In the genomic region with DNA sequence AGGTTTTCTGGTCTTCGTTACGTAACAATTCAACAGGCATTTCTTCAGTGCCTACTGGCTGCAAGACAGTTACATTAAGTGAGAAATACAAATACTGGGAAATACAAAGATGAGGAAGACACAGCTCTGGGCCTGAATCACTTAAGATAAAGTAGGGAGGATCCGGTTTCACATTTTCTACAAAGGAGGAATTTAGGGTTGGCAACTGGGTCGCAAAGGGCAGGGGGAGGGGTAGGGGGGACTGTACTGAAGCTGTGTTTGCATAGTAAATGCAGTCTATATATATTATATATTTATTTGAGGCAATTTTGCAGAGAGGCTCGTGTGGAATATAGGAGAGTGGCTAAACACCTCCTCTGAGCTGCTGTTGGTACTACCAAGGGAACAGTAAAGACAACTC, we compare ENCODE assay signal across 15 cellular contexts.
DNase-seq lines count a peak whose midpoint lies in the region; ATAC-seq and TF ChIP-seq lines count a peak whose summit lies in the region.
"Had no signal": no experiment of that assay in that cellular context is flagged by ENCODE, and none has a peak within 500 bp of the region (broad histone marks: within the 10 kb centered on the region; RNA-seq: fewer than 3 reads in every experiment).

No MANE protein-coding gene starts in this region.

- H3K9me3 ChIP-seq in PC-3 (ENCODE audit: low read length) (no peaks in the 10 kb centered on the region), esophagus squamous epithelium (no peaks in the 10 kb centered on the region)
- H3K9me3 ChIP-seq: transverse colon had no signal

- 0 out of 2 replicates have a peak, but pooled peaks cover 4% of the 10 kb centered on the region for H3K79me2 ChIP-seq in PC-3 (ENCODE audit: low read length)

- 35 to 46% methylated on average over 5 of the region's 5 CpGs for WGBS in esophagus squamous epithelium, 2 donors

- peaks cover 45% of the 10 kb centered on the region for H3K27me3 Mint-ChIP-seq in activated CD4-positive, alpha-beta T cell treated with anti-CD3 and anti-CD28 coated beads, Interleukin-2, amount 10 ng/mL, durations not matched to agents 24 days and 14 days
- H3K27me3 Mint-ChIP-seq: activated naive CD8-positive, alpha-beta T cell had no signal

- no peak overlapping the region for H3K9ac ChIP-seq in PC-3 (ENCODE audit: low read length)

- BruUV-seq in PC-3 (replicated peaks; lab: Mats Ljungman, UMichigan): no TSS peak

- H3F3A ChIP-seq in PC-3 (ENCODE audit: low read length, unreplicated experiment): no peaks in the 10 kb centered on the region

- H3K27ac ChIP-seq in HL-60 (replicated peaks) (peak overlapping the region; percentile 64), PC-3 (ENCODE audit: low read length) (peak overlapping the region; percentile 68), esophagus squamous epithelium (peak overlapping the region; percentile 49 to 84 (median 78)), skin epidermis (peak overlapping the region in 12 of 21 experiments; percentile 14 to 79 (median 48))
- H3K27ac ChIP-seq: transverse colon had no signal

- ATAC-seq in PC-3: peak; percentile 7; the same call in 1 of the 2 replicates
- ATAC-seq: natural killer cell had no signal

- no peaks in the 10 kb centered on the region for H3K9me2 ChIP-seq in PC-3 (replicated peaks; ENCODE audit: low read length)

- no peak overlapping the region for H3K4me3 ChIP-seq in HL-60 (replicated peaks; ENCODE audit: insufficient read depth, low read length)
- H3K4me3 ChIP-seq in PC-3 (ENCODE audit: low read length): peak overlapping the region; percentile 64
- no peak overlapping the region for H3K4me3 ChIP-seq in esophagus squamous epithelium
- no peak overlapping the region for H3K4me3 ChIP-seq in skin epidermis
- H3K4me3 ChIP-seq: transverse colon had no signal

- H3K4me2 ChIP-seq in PC-3 (ENCODE audit: low read length): peak overlapping the region; percentile 88

- no peaks in the 10 kb centered on the region for H3K9me3 Mint-ChIP-seq in activated CD4-positive, alpha-beta T cell treated with anti-CD3 and anti-CD28 coated beads, Interleukin-2, amount 10 ng/mL, durations not matched to agents 24 days and 14 days
- H3K9me3 Mint-ChIP-seq: natural killer cell had no signal

- H3K4me1 ChIP-seq in PC-3 (ENCODE audit: insufficient read depth, low read length) (peaks cover 45% of the 10 kb centered on the region), esophagus squamous epithelium (peaks cover 4 to 74% (median 39%) of the 10 kb centered on the region in 3 donors)

- no peaks in the 10 kb centered on the region for H3K27me3 ChIP-seq in HL-60 (ENCODE audit: insufficient read depth, poor library complexity, severe bottlenecking)
- H3K27me3 ChIP-seq in PC-3 (ENCODE audit: low read length): no peaks in the 10 kb centered on the region
- no peaks in the 10 kb centered on the region for H3K27me3 ChIP-seq in esophagus squamous epithelium
- H3K27me3 ChIP-seq: transverse colon had no signal

- H3K4me3 Mint-ChIP-seq in activated CD4-positive, alpha-beta T cell treated with anti-CD3 and anti-CD28 coated beads, Interleukin-2, amount 10 ng/mL, durations not matched to agents 24 days and 14 days: no peak overlapping the region
- H3K4me3 Mint-ChIP-seq: activated naive CD8-positive, alpha-beta T cell; natural killer cell had no signal

- H3K36me3 Mint-ChIP-seq in activated CD4-positive, alpha-beta T cell treated with anti-CD3 and anti-CD28 coated beads, Interleukin-2, amount 10 ng/mL, durations not matched to agents 24 days and 14 days (ENCODE audit: low read depth): no peaks in the 10 kb centered on the region
- H3K36me3 Mint-ChIP-seq: activated naive CD8-positive, alpha-beta T cell; natural killer cell had no signal

- peaks cover 22% of the 10 kb centered on the region for H3K4me1 Mint-ChIP-seq in activated CD4-positive, alpha-beta T cell treated with anti-CD3 and anti-CD28 coated beads, Interleukin-2, amount 10 ng/mL, durations not matched to agents 24 days and 14 days

- H2AFZ ChIP-seq in PC-3 (ENCODE audit: low read length): peak overlapping the region; percentile 82

- H3K27ac Mint-ChIP-seq in activated CD4-positive, alpha-beta T cell treated with anti-CD3 and anti-CD28 coated beads, Interleukin-2, amount 10 ng/mL, durations not matched to agents 24 days and 14 days: no peak overlapping the region
- H3K27ac Mint-ChIP-seq: activated naive CD8-positive, alpha-beta T cell; natural killer cell had no signal

- intact Hi-C loops in PC-3 (cut with micrococcal nuclease) (loop anchor here (2.0 kb wide), 1 partner anchor 28 kb away; no protein-coding TSS in a partner anchor), esophagus squamous epithelium (cut with DNase I) (no loop called here)
- intact Hi-C loops in activated CD4-positive, alpha-beta T cell treated with anti-CD3 and anti-CD28 coated beads, Interleukin-2, amount 10 ng/mL, durations not matched to agents 24 days and 14 days (cut with micrococcal nuclease): loop anchor here (5.0 kb wide), 1 partner anchor 94 kb away; no protein-coding TSS in a partner anchor

- TF ChIP-seq CTCF in HL-60 (IDR thresholded peaks at IDR 0.05; ENCODE audit: insufficient read depth, low read length) (no peak), PC-3 (conservative IDR thresholded peaks at IDR 0.05; ENCODE audit: low read depth, low read length) (no peak), esophagus squamous epithelium (IDR thresholded peaks at IDR 0.05) (no peak)

- CTCF ChIA-PET in PC-3 (lab: Charles Lee): no interaction called here

- TF ChIP-seq POLR2A in esophagus squamous epithelium (IDR thresholded peaks at IDR 0.05): no peak

- H3K36me3 ChIP-seq in PC-3 (ENCODE audit: low read depth, low read length) (no peaks in the 10 kb centered on the region), esophagus squamous epithelium (no peaks in the 10 kb centered on the region)
- H3K36me3 ChIP-seq: transverse colon had no signal

- H4K20me1 ChIP-seq in PC-3 (ENCODE audit: low read length): no peaks in the 10 kb centered on the region

- POLR2A ChIA-PET in PC-3 (lab: Charles Lee; ENCODE audit: unreplicated experiment): no interaction called here

- DNase-seq in HL-60 (ENCODE audit: low read depth in 1 of 2, low spot score in 1 of 2) (peak in 1 of 2 experiments; percentile 40), PC-3 (peak; percentile 10), esophagus squamous epithelium (lab: John Stamatoyannopoulos, UW) (no peak), cortex of kidney (lab: John Stamatoyannopoulos, UW) (no peak), NCI-H1436 (lab: John Stamatoyannopoulos, UW) (no peak)
- no peak for DNase-seq in activated CD4-positive, alpha-beta T cell treated with anti-CD3 and anti-CD28 coated beads, Interleukin-2, amount 10 ng/mL, durations not matched to agents 24 days and 14 days
- DNase-seq in stimulated activated CD4-positive, alpha-beta T cell treated with anti-CD3 and anti-CD28 coated beads, Interleukin-1b, Interleukin-23, amount 100 ng/mL, for 48 hours: no peak
- DNase-seq: activated CD8-positive, alpha-beta memory T cell treated with anti-CD3 and anti-CD28 coated beads, Interleukin-2, amount 50 U/mL, for 4 hours; foreskin melanocyte; natural killer cell; NCI-H345; stimulated activated CD4-positive, alpha-beta T cell treated with anti-CD3 and anti-CD28 coated beads, Interleukin-12 subunit alpha, Interleukin-12 subunit beta, amount 100 ng/mL, for 4 hours; transverse colon had no signal
